9 cellular contexts compared by ENCODE assay signal in the genomic region with DNA sequence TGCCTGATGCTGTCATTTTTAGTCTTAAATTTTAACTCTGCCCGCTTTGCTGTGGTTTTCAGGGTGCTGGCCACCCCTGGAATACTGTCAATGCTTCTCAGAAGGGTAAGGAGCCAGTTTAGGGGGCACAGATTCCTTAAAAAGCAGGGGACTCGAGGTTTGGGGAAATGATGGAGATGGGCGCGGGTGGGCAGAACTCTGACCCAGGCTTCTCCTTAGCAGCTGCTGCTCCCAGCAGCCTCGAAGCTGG. TPM values are rescaled to one million over a fixed set of nuclear protein-coding genes. Genes with fewer than 3 reads are reported as not detected.
DNase-seq lines count a peak whose midpoint lies in the region; FAIRE-seq and TF ChIP-seq lines count a peak whose summit lies in the region.
"Had no signal": no experiment of that assay in that cellular context is flagged by ENCODE, and none has a peak within 500 bp of the region (broad histone marks: within the 10 kb centered on the region; RNA-seq: fewer than 3 reads in every experiment).

No MANE protein-coding gene starts in this region.

- peaks cover 10% of the 10 kb centered on the region for H4K20me1 ChIP-seq in astrocyte (ENCODE audit: insufficient read depth, low read length)

- H3K27me3 Mint-ChIP-seq in activated naive CD4-positive, alpha-beta T cell treated with anti-CD3 and anti-CD28 coated beads, Interleukin-2, amount 10 ng/mL, durations not matched to agents 7 days and 5 days = no peaks in the 10 kb centered on the region
- no peaks in the 10 kb centered on the region for H3K27me3 Mint-ChIP-seq in astrocyte (ENCODE audit: low read depth, unreplicated experiment)

- H3K4me1 ChIP-seq in astrocyte (ENCODE audit: insufficient read depth, low read length) (peaks cover 6% of the 10 kb centered on the region), muscle layer of duodenum (ENCODE audit: control insufficient read depth in 1 of 2, insufficient read depth in 2 of 2, low read length in 2 of 2) (peaks cover 16 to 42% of the 10 kb centered on the region in 2 donors), tibial nerve (peaks cover 0 to 60% (median 25%) of the 10 kb centered on the region in 4 donors)

- WGBS in tibial nerve, 2 donors = 16 to 17% methylated on average over 5 of the region's 5 CpGs
- WGBS in lower leg skin, 2 donors = 22 to 29% methylated on average over 5 of the region's 5 CpGs

- TF ChIP-seq CTCF in astrocyte (IDR thresholded peaks at IDR 0.05; ENCODE audit: insufficient read depth, low read depth, low read length) (no peak), tibial nerve (IDR thresholded peaks at IDR 0.05) (no peak), lower leg skin (IDR thresholded peaks at IDR 0.05) (no peak)

- H3K27ac Mint-ChIP-seq in activated naive CD4-positive, alpha-beta T cell treated with anti-CD3 and anti-CD28 coated beads, Interleukin-2, amount 10 ng/mL, durations not matched to agents 7 days and 5 days = peak overlapping the region; percentile 51
- H3K27ac Mint-ChIP-seq in astrocyte (ENCODE audit: unreplicated experiment) = no peak overlapping the region

- H3K79me2 ChIP-seq in astrocyte (ENCODE audit: insufficient read depth, low read length) = no peaks in the 10 kb centered on the region

- H3K27me3 ChIP-seq in astrocyte (ENCODE audit: insufficient read depth, low read length) = no peaks in the 10 kb centered on the region
- H3K27me3 ChIP-seq in muscle layer of duodenum (ENCODE audit: low read depth, low read length) = no peaks in the 10 kb centered on the region
- H3K27me3 ChIP-seq in tibial nerve = no peaks in the 10 kb centered on the region

- H3K4me3 ChIP-seq in astrocyte (ENCODE audit: insufficient read depth, low read depth, low read length) = no peak overlapping the region
- H3K4me3 ChIP-seq in muscle layer of duodenum (ENCODE audit: low read depth in 1 of 2, low read length in 2 of 2) = peak overlapping the region in 1 of 2 donors; percentile 53
- H3K4me3 ChIP-seq in tibial nerve = peak overlapping the region in 2 of 4 donors; percentile 13 to 30
- no peak overlapping the region for H3K4me3 ChIP-seq in lower leg skin (ENCODE audit: low read depth, poor library complexity, severe bottlenecking)

- no peak for DNase-seq in activated naive CD4-positive, alpha-beta T cell treated with anti-CD3 and anti-CD28 coated beads, Interleukin-2, amount 10 ng/mL, durations not matched to agents 7 days and 5 days
- DNase-seq in activated naive CD4-positive, alpha-beta T cell treated with anti-CD3 and anti-CD28 coated beads, Interleukin-2, amount 50 U/mL, for 16 hours = no peak
- DNase-seq in astrocyte (ENCODE audit: low read depth) (no peak), tibial nerve (ENCODE audit: low spot score in 2 of 2) (no peak), DMS 273 (lab: John Stamatoyannopoulos, UW; ENCODE audit: unreplicated experiment) (no peak), GOT3 (lab: John Stamatoyannopoulos, UW) (no peak), lower leg skin (ENCODE audit: low spot score in 2 of 2) (no peak)

- peaks cover 12% of the 10 kb centered on the region for H3K36me3 ChIP-seq in astrocyte (ENCODE audit: insufficient read depth, low read length)
- peaks cover 63% of the 10 kb centered on the region in 2 donors for H3K36me3 ChIP-seq in muscle layer of duodenum (ENCODE audit: control insufficient read depth in 1 of 2, insufficient read depth in 2 of 2, low read length in 2 of 2)
- H3K36me3 ChIP-seq in tibial nerve = peaks cover 0 to 80% (median 24%) of the 10 kb centered on the region in 3 donors

- CTCF ChIA-PET in activated naive CD4-positive, alpha-beta T cell treated with anti-CD3 and anti-CD28 coated beads, Interleukin-2, amount 10 ng/mL, durations not matched to agents 7 days and 5 days (lab: Charles Lee) = interaction anchor here (0.6 to 12.8 kb wide), 24 partner anchors 9 to 207 kb away, joined by 3 to 167 read pairs (median 5); a partner anchor contains a TSS

- H3K27ac ChIP-seq in astrocyte (ENCODE audit: low read depth, low read length) (no peak overlapping the region), muscle layer of duodenum (ENCODE audit: low read length) (peak overlapping the region; percentile 65), tibial nerve (peak overlapping the region; percentile 78 to 90 (median 86))
- H3K27ac ChIP-seq: C4-2B had no signal

- peak overlapping the region; percentile 38 for H3K4me3 Mint-ChIP-seq in activated naive CD4-positive, alpha-beta T cell treated with anti-CD3 and anti-CD28 coated beads, Interleukin-2, amount 10 ng/mL, durations not matched to agents 7 days and 5 days
- no peak overlapping the region for H3K4me3 Mint-ChIP-seq in astrocyte (ENCODE audit: unreplicated experiment)

- H3K4me2 ChIP-seq in astrocyte (ENCODE audit: low read length) = peak overlapping the region; percentile 65

- no peak for TF ChIP-seq EP300 in tibial nerve (IDR thresholded peaks at IDR 0.05)

- peaks cover 65% of the 10 kb centered on the region for H3K36me3 Mint-ChIP-seq in activated naive CD4-positive, alpha-beta T cell treated with anti-CD3 and anti-CD28 coated beads, Interleukin-2, amount 10 ng/mL, durations not matched to agents 7 days and 5 days
- peaks cover 19% of the 10 kb centered on the region for H3K36me3 Mint-ChIP-seq in astrocyte (ENCODE audit: low read depth, unreplicated experiment)

- H2AFZ ChIP-seq in astrocyte (ENCODE audit: low read depth, low read length) = no peak overlapping the region

- TF ChIP-seq POLR2A in tibial nerve (IDR thresholded peaks at IDR 0.05) (no peak), lower leg skin (IDR thresholded peaks at IDR 0.05) (no peak)

- H3K9ac ChIP-seq in astrocyte (ENCODE audit: low read length) = no peak overlapping the region

- no peaks in the 10 kb centered on the region for H3K9me3 Mint-ChIP-seq in activated naive CD4-positive, alpha-beta T cell treated with anti-CD3 and anti-CD28 coated beads, Interleukin-2, amount 10 ng/mL, durations not matched to agents 7 days and 5 days
- H3K9me3 Mint-ChIP-seq in astrocyte (ENCODE audit: unreplicated experiment) = no peaks in the 10 kb centered on the region

- H3K4me1 Mint-ChIP-seq in activated naive CD4-positive, alpha-beta T cell treated with anti-CD3 and anti-CD28 coated beads, Interleukin-2, amount 10 ng/mL, durations not matched to agents 7 days and 5 days = peaks cover 76% of the 10 kb centered on the region
- H3K4me1 Mint-ChIP-seq in astrocyte (ENCODE audit: low read depth, unreplicated experiment) = peaks cover 9% of the 10 kb centered on the region

- no peaks in the 10 kb centered on the region for H3K9me3 ChIP-seq in astrocyte (ENCODE audit: insufficient read depth, low read depth, low read length)
- no peaks in the 10 kb centered on the region for H3K9me3 ChIP-seq in muscle layer of duodenum (ENCODE audit: control insufficient read depth in 1 of 2, low read length in 2 of 2)
- no peaks in the 10 kb centered on the region for H3K9me3 ChIP-seq in tibial nerve

- intact Hi-C loops in lower leg skin (cut with DNase I; ENCODE audit: low total_unique reads) = no loop called here

- FAIRE-seq in astrocyte (lab: Jason Lieb, UNC) = no peak

RNA-seq across cellular contexts. Expression of a gene that starts 23.7 kb away (rescaled TPM):
- 0.77 and 1.9 TPM in 2 replicates for total RNA-seq in astrocyte
- 100 to 1,000 TPM in 3 of 4 donors, 10 to 100 TPM in 1; 95.2 to 150 (median 127) TPM for total RNA-seq in tibial nerve
- total RNA-seq in lower leg skin = 10 to 100 TPM; 25.1 to 60.9 (median 48.0) TPM

RNA-seq across cellular contexts. Expression of a gene that starts 35.8 kb away (rescaled TPM):
- total RNA-seq in astrocyte = 23.1 and 23.7 TPM in 2 replicates
- 100 to 1,000 TPM in 3 of 4 donors, 10 to 100 TPM in 1; 96.8 to 117 (median 104) TPM for total RNA-seq in tibial nerve
- 10 to 100 TPM; 40.2 to 72.4 (median 50.5) TPM for total RNA-seq in lower leg skin
